ENCODE assay signal across 20 cellular contexts in the genomic region with DNA sequence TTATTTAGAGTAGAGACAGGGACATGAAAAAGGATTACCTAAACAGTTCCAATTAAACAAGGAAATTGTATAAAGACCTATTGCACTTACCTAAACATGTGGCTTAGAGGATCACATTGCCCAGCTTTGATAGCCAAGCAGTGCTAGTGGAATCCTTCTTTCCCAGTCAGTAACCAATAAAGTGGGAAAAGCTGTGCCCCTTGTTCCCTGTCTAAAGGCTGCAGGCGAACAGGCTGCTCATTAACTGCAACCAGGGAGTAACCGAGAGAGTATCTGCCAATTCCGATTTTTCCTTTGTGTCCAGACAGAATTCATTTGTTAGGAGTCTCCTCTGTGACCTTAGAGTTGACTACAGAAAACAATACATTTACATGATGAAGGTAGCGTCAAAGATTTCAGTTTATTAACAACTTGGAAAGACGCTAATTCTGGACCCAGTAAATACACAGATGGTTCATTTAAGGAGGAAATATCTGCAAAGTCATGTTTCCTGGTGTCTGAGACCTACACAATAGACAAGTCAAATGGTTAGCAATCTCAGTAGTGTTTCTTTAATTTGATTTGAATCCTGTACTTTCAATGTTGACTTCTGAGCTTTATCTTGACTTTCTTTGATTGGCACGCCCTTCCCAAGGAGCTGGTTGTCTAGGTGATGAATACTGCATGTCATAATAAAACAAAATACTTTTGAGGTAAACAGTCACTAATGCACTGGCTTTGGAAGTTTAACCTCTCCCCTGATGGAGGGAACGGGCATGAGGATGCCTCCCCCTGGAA. TPM values are rescaled to one million over a fixed set of nuclear protein-coding genes. Genes with fewer than 3 reads are reported as not detected.
DNase-seq lines count a peak whose midpoint lies in the region; ATAC-seq, FAIRE-seq and TF ChIP-seq lines count a peak whose summit lies in the region.
"Had no signal": no experiment of that assay in that cellular context is flagged by ENCODE, and none has a peak within 500 bp of the region (broad histone marks: within the 10 kb centered on the region; RNA-seq: fewer than 3 reads in every experiment).

No MANE protein-coding gene starts in this region.

- H2BK5ac ChIP-seq in H1 (ENCODE audit: low read depth, low read length) = no peak overlapping the region

- H2BK12ac ChIP-seq in H1 (ENCODE audit: low read depth, low read length) = no peak overlapping the region

- H3K4me1 ChIP-seq in HEK293 (ENCODE audit: control insufficient read depth, insufficient read depth, low read length) (peaks cover 11% of the 10 kb centered on the region), H1 (replicated peaks in 1 of 4; ENCODE audit: control insufficient read depth in 3 of 4, insufficient read depth in 4 of 4, low read length in 3 of 4) (peaks cover 3 to 11% (median 6%) of the 10 kb centered on the region in 4 experiments; a peak in 4 of 7 replicates), HepG2 (ENCODE audit: insufficient read depth, low read length) (no peaks in the 10 kb centered on the region), ascending aorta (no peaks in the 10 kb centered on the region)

- H3K23me2 ChIP-seq in H1 (ENCODE audit: low read depth, low read length) = no peaks in the 10 kb centered on the region

- H2BK120ac ChIP-seq in H1 (replicated peaks; ENCODE audit: low read depth, low read length) = no peak overlapping the region

- DNase-seq in H1 (ENCODE audit: low read depth in 1 of 2, low spot score in 2 of 2) (no peak), HepG2 (ENCODE audit: low spot score) (no peak), progenitor cell of endocrine pancreas (ENCODE audit: low spot score, unreplicated experiment) (no peak), ascending aorta (ENCODE audit: low spot score in 2 of 2) (no peak), T-helper 17 cell (no peak)
- DNase-seq: ACHN; CD4-positive, CD25-positive, alpha-beta regulatory T cell; DMS79 treated with DMSO at 0.1 percent for 48 hours; HCEC 1CT; NCI-H1417 treated with DMSO at 0.1 percent for 48 hours; NCI-H2081; NCI-H526 had no signal

- H3K9ac ChIP-seq in H1 (replicated peaks in 1 of 4; ENCODE audit: extremely low read depth in 1 of 4, low read depth in 3 of 4, low read length in 3 of 4) (no peak overlapping the region), HepG2 (ENCODE audit: insufficient read depth, low read depth, low read length) (no peak overlapping the region)

- H3K27me3 ChIP-seq in H1 (replicated peaks in 1 of 4; ENCODE audit: control insufficient read depth in 3 of 4, extremely low read depth in 1 of 4, insufficient read depth in 3 of 4, low read length in 3 of 4) (no peaks in the 10 kb centered on the region), HepG2 (ENCODE audit: control insufficient read depth in 1 of 2, insufficient read depth in 2 of 2, low read length in 2 of 2) (peaks cover 0 to 4% of the 10 kb centered on the region in 2 experiments; a peak in 1 of 5 replicates), ascending aorta (no peaks in the 10 kb centered on the region)
- H3K27me3 ChIP-seq: SJSA1 had no signal

- no peak overlapping the region for H2BK15ac ChIP-seq in H1 (ENCODE audit: low read length)

- peak; percentile 52; the same call in 2 of the 3 replicates for ATAC-seq in HepG2
- no peak for ATAC-seq in GM21515 (IDR thresholded peaks at IDR 0.05; ENCODE audit: unreplicated experiment)
- ATAC-seq in GM18870 (IDR thresholded peaks at IDR 0.05; ENCODE audit: unreplicated experiment) = no peak
- ATAC-seq in T-helper 17 cell = no peak

- no peak overlapping the region for H2AK5ac ChIP-seq in H1 (ENCODE audit: low read depth, low read length)

- CTCF ChIA-PET in HEK293 (lab: Yijun Ruan, JAX) (no interaction called here), H1 (lab: Charles Lee; ENCODE audit: partially characterized antibody) (interaction anchor here (0.9 to 1.9 kb wide), 4 partner anchors 23 to 438 kb away, joined by 3 to 7 read pairs (median 3); no protein-coding TSS in a partner anchor), HepG2 (lab: Yijun Ruan, JAX; ENCODE audit: low intra/inter-chr PET ratio, low total read pairs) (no interaction called here)

- no peak for TF ChIP-seq RAD21 in H1 (IDR thresholded peaks at IDR 0.05 in 1 of 2, conservative IDR thresholded peaks at IDR 0.05 in 1 of 2; ENCODE audit: low read depth in 2 of 2, low read length in 2 of 2)
- no peak for TF ChIP-seq RAD21 in HepG2 (CRISPR knock-in tag; IDR thresholded peaks at IDR 0.05)

- FAIRE-seq in H1 (lab: Jason Lieb, UNC) (no peak), HepG2 (lab: Jason Lieb, UNC) (no peak)
- FAIRE-seq: D721Med, G401.6 had no signal

- H3K18ac ChIP-seq in H1 (ENCODE audit: extremely low read depth, low read length) = no peak overlapping the region

- H3K4me1 Mint-ChIP-seq in progenitor cell of endocrine pancreas (ENCODE audit: low read depth) = peaks cover 33% of the 10 kb centered on the region
- H3K4me1 Mint-ChIP-seq in T-helper 17 cell = no peaks in the 10 kb centered on the region
- H3K4me1 Mint-ChIP-seq: CD4-positive, CD25-positive, alpha-beta regulatory T cell; IgD-negative memory B cell had no signal

- no peaks in the 10 kb centered on the region for H3K27me3 Mint-ChIP-seq in progenitor cell of endocrine pancreas
- peaks cover 49% of the 10 kb centered on the region for H3K27me3 Mint-ChIP-seq in T-helper 17 cell

- POLR2A ChIA-PET in HEK293 (lab: Yijun Ruan, JAX) (no interaction called here), H1 (lab: Charles Lee; ENCODE audit: partially characterized antibody) (interaction anchor here (1.5 kb wide), 1 partner anchor 87 kb away, joined by 3 read pairs; no protein-coding TSS in a partner anchor), HepG2 (lab: Yijun Ruan, JAX) (no interaction called here)

- H3K9me3 ChIP-seq in HEK293 (ENCODE audit: control insufficient read depth, insufficient read depth, low read depth, low read length) (no peaks in the 10 kb centered on the region), H1 (ENCODE audit: insufficient read depth in 2 of 2, low read depth in 1 of 2, low read length in 1 of 2) (no peaks in the 10 kb centered on the region), HepG2 (ENCODE audit: low read length) (no peaks in the 10 kb centered on the region), ascending aorta (no peaks in the 10 kb centered on the region), T-helper 17 cell (ENCODE audit: control insufficient read depth, low read length, poor library complexity, severe bottlenecking) (no peaks in the 10 kb centered on the region)
- H3K9me3 ChIP-seq: SJSA1 had no signal

- 84% methylated on average over 7 of the region's 7 CpGs; no CpG with 5 or more reads in 1 of the 2 experiments for WGBS in H1 (ENCODE audit: extremely low coverage in 1 of 2, insufficient coverage in 1 of 2, insufficient read length in 1 of 2, insufficient replicate concordance in 2 of 2, low coverage in 1 of 2, low lambda C conversion rate in 2 of 2, missing lambda C conversion rate in 1 of 2), 2 experiments
- WGBS in HepG2 (ENCODE audit: low lambda C conversion rate) = 10% methylated on average over 7 of the region's 7 CpGs

- H3K23ac ChIP-seq in H1 (ENCODE audit: insufficient read length) = no peak overlapping the region

- H3K27ac ChIP-seq in HEK293 (ENCODE audit: extremely low read depth, low read depth, low read length) = no peak overlapping the region
- no peak overlapping the region for H3K27ac ChIP-seq in H1 (ENCODE audit: low read depth, low read length)
- no peak overlapping the region for H3K27ac ChIP-seq in HepG2 (ENCODE audit: extremely low read length, insufficient read depth, low read length)
- H3K27ac ChIP-seq in ascending aorta = no peak overlapping the region
- H3K27ac ChIP-seq: RWPE1, SJSA1 had no signal

- TF ChIP-seq EP300 in H1 (IDR thresholded peaks at IDR 0.05; ENCODE audit: borderline replicate concordance in 1 of 2, low read depth in 2 of 2, low read length in 2 of 2) = no peak
- no peak for TF ChIP-seq EP300 in HepG2 (IDR thresholded peaks at IDR 0.05; ENCODE audit: low read depth in 2 of 2, low read length in 2 of 2)
- TF ChIP-seq EP300 in HepG2 (CRISPR knock-in tag; IDR thresholded peaks at IDR 0.05; ENCODE audit: borderline replicate concordance) = no peak

- in situ Hi-C loops in HepG2 (cut with HindIII; ENCODE audit: extremely low pct_ligation_motif_present, low pct_unique_long_range_greater_than_20kb) = no loop called here

- H3K4me2 ChIP-seq in H1 (ENCODE audit: insufficient read depth in 1 of 2, low read depth in 2 of 2, low read length in 2 of 2) (no peak overlapping the region), HepG2 (ENCODE audit: low read depth, low read length) (no peak overlapping the region)

- no peak overlapping the region for H3K56ac ChIP-seq in H1 (replicated peaks; ENCODE audit: insufficient read length, low read depth, low read length)

- no peaks in the 10 kb centered on the region for H3K79me1 ChIP-seq in H1 (ENCODE audit: low read depth, low read length)

- H3K4me3 Mint-ChIP-seq in progenitor cell of endocrine pancreas (ENCODE audit: low read depth) (peak overlapping the region; percentile 3), T-helper 17 cell (no peak overlapping the region)
- H3K4me3 Mint-ChIP-seq: CD4-positive, CD25-positive, alpha-beta regulatory T cell; IgD-negative memory B cell had no signal

- no peak overlapping the region for H4K5ac ChIP-seq in H1 (ENCODE audit: insufficient read length, low read depth, low read length)

- H3K36me3 ChIP-seq in HEK293 (ENCODE audit: control insufficient read depth in 2 of 2, insufficient read depth in 1 of 2, low read length in 2 of 2) = no peaks in the 10 kb centered on the region
- no peaks in the 10 kb centered on the region for H3K36me3 ChIP-seq in H1 (ENCODE audit: control insufficient read depth in 2 of 4, insufficient read depth in 4 of 4, low read length in 3 of 4)
- no peaks in the 10 kb centered on the region for H3K36me3 ChIP-seq in HepG2 (replicated peaks in 1 of 2; ENCODE audit: control insufficient read depth in 1 of 2, insufficient read depth in 2 of 2, low read length in 2 of 2)
- H3K36me3 ChIP-seq in ascending aorta = no peaks in the 10 kb centered on the region
- H3K36me3 ChIP-seq: SJSA1 had no signal

- H4K20me1 ChIP-seq in H1 (replicated peaks in 1 of 2; ENCODE audit: control insufficient read depth in 1 of 2, insufficient read depth in 2 of 2, low read length in 2 of 2) = no peaks in the 10 kb centered on the region
- no peaks in the 10 kb centered on the region for H4K20me1 ChIP-seq in HepG2 (ENCODE audit: insufficient read depth, low read length)

- peak overlapping the region; percentile 2 for H4K91ac ChIP-seq in H1 (replicated peaks; ENCODE audit: insufficient read length, low read length)

- H3K9me3 Mint-ChIP-seq in progenitor cell of endocrine pancreas (ENCODE audit: low read depth) = peaks cover 4% of the 10 kb centered on the region
- H3K9me3 Mint-ChIP-seq: CD4-positive, CD25-positive, alpha-beta regulatory T cell; IgD-negative memory B cell had no signal

- intact Hi-C loops in HepG2 (cut with micrococcal nuclease; ENCODE audit: unreplicated experiment) = no loop called here
- intact Hi-C loops in ascending aorta (cut with DNase I) = no loop called here

- TF ChIP-seq CTCF in HEK293 (tag by site-specific recombination; IDR thresholded peaks at IDR 0.05) (no peak), H1 (IDR thresholded peaks at IDR 0.05; ENCODE audit: control extremely low read depth in 1 of 3, insufficient read depth in 1 of 3, low read depth in 1 of 3, low read length in 3 of 3) (no peak), HepG2 (CRISPR knock-in tag; IDR thresholded peaks at IDR 0.05) (no peak), progenitor cell of endocrine pancreas (IDR thresholded peaks at IDR 0.05; ENCODE audit: unreplicated experiment) (no peak), ascending aorta (IDR thresholded peaks at IDR 0.05) (no peak)

- BruUV-seq in HepG2 (replicated peaks; lab: Mats Ljungman, UMichigan) = no TSS peak

- H3K27ac Mint-ChIP-seq in progenitor cell of endocrine pancreas (peak overlapping the region; percentile 80), T-helper 17 cell (no peak overlapping the region)
- H3K27ac Mint-ChIP-seq: CD4-positive, CD25-positive, alpha-beta regulatory T cell had no signal

- H3K79me2 ChIP-seq in H1 (ENCODE audit: control insufficient read depth in 1 of 2, insufficient read depth in 2 of 2, low read length in 2 of 2) = no peaks in the 10 kb centered on the region
- H3K79me2 ChIP-seq in HepG2 (ENCODE audit: insufficient read depth, low read length) = no peaks in the 10 kb centered on the region

- H3K36me3 Mint-ChIP-seq in progenitor cell of endocrine pancreas (ENCODE audit: insufficient read depth) (no peaks in the 10 kb centered on the region), T-helper 17 cell (ENCODE audit: low read depth) (no peaks in the 10 kb centered on the region)
- H3K36me3 Mint-ChIP-seq: CD4-positive, CD25-positive, alpha-beta regulatory T cell; IgD-negative memory B cell had no signal

- H2AFZ ChIP-seq in H1 (ENCODE audit: low read length) (no peak overlapping the region), HepG2 (ENCODE audit: low read length) (no peak overlapping the region)

- H3K4me3 ChIP-seq in HEK293 (ENCODE audit: low read depth, low read length) = no peak overlapping the region
- H3K4me3 ChIP-seq in H1 (ENCODE audit: extremely low read depth in 1 of 4, insufficient read depth in 2 of 4, low read depth in 3 of 4, low read length in 4 of 4) = no peak overlapping the region
- H3K4me3 ChIP-seq in HepG2 (replicated peaks in 1 of 3; ENCODE audit: insufficient read depth in 1 of 3, low read depth in 2 of 3, low read length in 3 of 3) = no peak overlapping the region
- H3K4me3 ChIP-seq in ascending aorta = no peak overlapping the region
- H3K4me3 ChIP-seq: SJSA1 had no signal

- no peak for TF ChIP-seq POLR2A in H1 (IDR thresholded peaks at IDR 0.05; ENCODE audit: control extremely low read depth in 1 of 2, low read depth in 2 of 2, low read length in 2 of 2)
- no peak for TF ChIP-seq POLR2A in HepG2 (IDR thresholded peaks at IDR 0.05; ENCODE audit: insufficient read depth in 1 of 2, low read depth in 2 of 2, low read length in 2 of 2)

- no peak overlapping the region for H3K14ac ChIP-seq in H1 (ENCODE audit: insufficient read length)

- H3K4ac ChIP-seq in H1 (replicated peaks; ENCODE audit: insufficient read length, low read depth, low read length) = no peak overlapping the region

- H2BK20ac ChIP-seq in H1 (ENCODE audit: low read length) = peak overlapping the region; percentile 41; the same call in 1 of the 2 replicates

- H4K8ac ChIP-seq in H1 (ENCODE audit: extremely low read depth, insufficient read depth, low read length) = no peak overlapping the region

RNA-seq across cellular contexts. Expression of a gene that starts 57.3 kb away (rescaled TPM):
- 12.9 and 15.1 TPM in 2 replicates for total RNA-seq in H1 (2021; fragmentation: NEBNext Ultra II Directional; extraction: Animal tissue kit (Norgen Biotek cat#: 25700))
- polyA plus RNA-seq in H1 (2011; rRNA removed) = 3.5 TPM in 2 replicates
- polyA plus RNA-seq in H1 (2011; cell fraction: cytosol; rRNA removed) = 4.8 TPM
- 6.1 TPM for polyA plus RNA-seq in H1 (2011; cell fraction: nucleus; rRNA removed)
- polyA plus RNA-seq in H1 (2012, experiment 1 of 2) = 3.5 to 6.4 TPM (median 5.5 TPM) in 4 replicates
- 0.59 TPM for polyA plus RNA-seq in H1 (2012, experiment 2 of 2)
- 13.0 TPM for polyA plus RNA-seq in H1 (2013, experiment 1 of 2)
- 13.4 TPM for polyA plus RNA-seq in H1 (2013, experiment 2 of 2)
- 26.9 and 40.5 TPM in 2 replicates for polyA minus RNA-seq in H1 (2011; rRNA and poly(A)+ RNA removed)
- polyA minus RNA-seq in H1 (2011; cell fraction: cytosol; rRNA and poly(A)+ RNA removed) = 9.5 TPM
- 23.8 TPM for polyA minus RNA-seq in H1 (2011; cell fraction: nucleus; rRNA and poly(A)+ RNA removed)
- total RNA-seq in HepG2 (2016; rRNA removed; fragmentation: Illumina TruSeq; extraction: Trizol) = 23.3 and 31.5 TPM in 2 replicates
- total RNA-seq in HepG2 (2016; cell fraction: cytosol; rRNA removed; fragmentation: Illumina TruSeq; extraction: Trizol; ENCODE audit: low read depth) = 6.7 and 9.1 TPM in 2 replicates
- total RNA-seq in HepG2 (2016; cell fraction: insoluble cytoplasmic fraction; rRNA removed; fragmentation: Illumina TruSeq; extraction: Trizol) = 22.2 and 30.9 TPM in 2 replicates
- 13.5 and 13.7 TPM in 2 replicates for total RNA-seq in HepG2 (2016; cell fraction: membrane; rRNA removed; fragmentation: Illumina TruSeq; extraction: Trizol)
- 41.6 and 49.0 TPM in 2 replicates for total RNA-seq in HepG2 (2016; cell fraction: nucleus; rRNA removed; fragmentation: Illumina TruSeq; extraction: Trizol)
- polyA plus RNA-seq in HepG2 (2011; rRNA removed) = 20.4 and 21.8 TPM in 2 replicates
- 12.9 and 19.5 TPM in 2 replicates for polyA plus RNA-seq in HepG2 (2011; cell fraction: cytosol; rRNA removed)
- polyA plus RNA-seq in HepG2 (2011; cell fraction: nucleus; rRNA removed) = 10.0 and 10.1 TPM in 2 replicates
- polyA plus RNA-seq in HepG2 (2012) = 29.8 and 37.6 TPM in 2 replicates
- polyA plus RNA-seq in HepG2 (2016; cell fraction: cytosol; fragmentation: Illumina TruSeq; extraction: Trizol; ENCODE audit: low read depth) = 1.00 and 1.2 TPM in 2 replicates
- 12.2 TPM in 2 replicates for polyA plus RNA-seq in HepG2 (2016; cell fraction: insoluble cytoplasmic fraction; fragmentation: Illumina TruSeq; extraction: Trizol; ENCODE audit: low read depth)
- polyA plus RNA-seq in HepG2 (2016; cell fraction: membrane; fragmentation: Illumina TruSeq; extraction: Trizol; ENCODE audit: low read depth) = 2.8 and 2.9 TPM in 2 replicates
- polyA plus RNA-seq in HepG2 (2016; cell fraction: nucleus; fragmentation: Illumina TruSeq; extraction: Trizol; ENCODE audit: insufficient read depth, low read depth) = 21.5 and 22.5 TPM in 2 replicates
- 90.9 and 232 TPM in 2 replicates for polyA minus RNA-seq in HepG2 (2011; rRNA and poly(A)+ RNA removed; ENCODE audit: low replicate concordance)
- 55.1 and 63.9 TPM in 2 replicates for polyA minus RNA-seq in HepG2 (2011; cell fraction: cytosol; rRNA and poly(A)+ RNA removed)
- 75.3 and 92.4 TPM in 2 replicates for polyA minus RNA-seq in HepG2 (2011; cell fraction: nucleus; rRNA and poly(A)+ RNA removed)
- 44.4 and 46.0 TPM in 2 replicates for total RNA-seq in progenitor cell of endocrine pancreas
- 29.5 TPM for total RNA-seq in ascending aorta
- total RNA-seq in T-helper 17 cell = under 1 TPM in 1 of 2 donors, not detected in 1; 0.18 TPM
- total RNA-seq: CD4-positive, CD25-positive, alpha-beta regulatory T cell had no signal
- polyA plus RNA-seq: CD4-positive, CD25-positive, alpha-beta regulatory T cell; IgD-negative memory B cell had no signal

Comparison
In these comparisons a context has a peak if more than half of its experiments do, and no peak if none do; other contexts are left out.
1. RNA of a gene that starts 57.3 kb away (total RNA-seq): 44.4 to 46.0 TPM in progenitor cell of endocrine pancreas, 6.7 to 49.0 TPM in HepG2, 29.5 TPM in ascending aorta (single experiment) and 12.9 to 15.1 TPM in H1; 0.18 TPM in T-helper 17 cell; every median in the first group is over 4 times any median in the second.